Comparison of ENCODE assay signal across 10 cellular contexts in genomic region chr22:17786435-17787158, GRCh38. TPM values are rescaled to one million over a fixed set of nuclear protein-coding genes. Genes with fewer than 3 reads are reported as not detected.
DNase-seq lines count a peak whose midpoint lies in the region; ATAC-seq and TF ChIP-seq lines count a peak whose summit lies in the region.
"Had no signal": no experiment of that assay in that cellular context is flagged by ENCODE, and none has a peak within 500 bp of the region (broad histone marks: within the 10 kb centered on the region; RNA-seq: fewer than 3 reads in every experiment).

No MANE protein-coding gene starts in this region.

- peak overlapping the region; percentile 76 to 98 (median 90) for H3K27ac Mint-ChIP-seq in brain
- peak overlapping the region; percentile 67 for H3K27ac Mint-ChIP-seq in stimulated activated memory B cell treated with anti-CD40 and anti-IgM and Interleukin-4, amounts not matched to agents 10 μg/mL and 1 μg/mL and 100 μg/mL, for 72 hours
- H3K27ac Mint-ChIP-seq in stimulated activated naive CD8-positive, alpha-beta T cell treated with anti-CD3 and anti-CD28 coated beads, Interleukin-15, amount 100 ng/mL, for 72 hours = no peak overlapping the region
- H3K27ac Mint-ChIP-seq in activated T-cell treated with anti-CD3 and anti-CD28 coated beads, Interleukin-2, amount 50 U/mL, for 72 hours = no peak overlapping the region

- H3K36me3 Mint-ChIP-seq in brain = peaks cover 9% of the 10 kb centered on the region
- H3K36me3 Mint-ChIP-seq in stimulated activated memory B cell treated with anti-CD40 and anti-IgM and Interleukin-4, amounts not matched to agents 10 μg/mL and 1 μg/mL and 100 μg/mL, for 72 hours = peaks cover 14% of the 10 kb centered on the region
- H3K36me3 Mint-ChIP-seq in activated T-cell treated with anti-CD3 and anti-CD28 coated beads, Interleukin-2, amount 50 U/mL, for 72 hours (ENCODE audit: insufficient read depth in 2 of 2) = no peaks in the 10 kb centered on the region

- no peak for TF ChIP-seq POLR2A in NB4 (IDR thresholded peaks at IDR 0.05; ENCODE audit: extremely low read depth, insufficient read length)

- H3K4me1 Mint-ChIP-seq in brain = peaks cover 37% of the 10 kb centered on the region
- H3K4me1 Mint-ChIP-seq in stimulated activated memory B cell treated with anti-CD40 and anti-IgM and Interleukin-4, amounts not matched to agents 10 μg/mL and 1 μg/mL and 100 μg/mL, for 72 hours = peaks cover 21% of the 10 kb centered on the region
- H3K4me1 Mint-ChIP-seq in stimulated activated naive CD8-positive, alpha-beta T cell treated with anti-CD3 and anti-CD28 coated beads, Interleukin-15, amount 100 ng/mL, for 72 hours = peaks cover 31% of the 10 kb centered on the region
- H3K4me1 Mint-ChIP-seq in activated T-cell treated with anti-CD3 and anti-CD28 coated beads, Interleukin-2, amount 50 U/mL, for 72 hours (ENCODE audit: low read depth) = peaks cover 2% of the 10 kb centered on the region

- H3K4me3 Mint-ChIP-seq in brain = no peak overlapping the region
- H3K4me3 Mint-ChIP-seq in stimulated activated memory B cell treated with anti-CD40 and anti-IgM and Interleukin-4, amounts not matched to agents 10 μg/mL and 1 μg/mL and 100 μg/mL, for 72 hours = no peak overlapping the region
- H3K4me3 Mint-ChIP-seq in stimulated activated naive CD8-positive, alpha-beta T cell treated with anti-CD3 and anti-CD28 coated beads, Interleukin-15, amount 100 ng/mL, for 72 hours = no peak overlapping the region
- no peak overlapping the region for H3K4me3 Mint-ChIP-seq in activated T-cell treated with anti-CD3 and anti-CD28 coated beads, Interleukin-2, amount 50 U/mL, for 72 hours

- no peak overlapping the region for H3K4me3 ChIP-seq in NB4 (ENCODE audit: low read depth, low read length)
- H3K4me3 ChIP-seq: thoracic aorta had no signal

- H3K27me3 Mint-ChIP-seq in brain = no peaks in the 10 kb centered on the region
- H3K27me3 Mint-ChIP-seq in stimulated activated memory B cell treated with anti-CD40 and anti-IgM and Interleukin-4, amounts not matched to agents 10 μg/mL and 1 μg/mL and 100 μg/mL, for 72 hours = no peaks in the 10 kb centered on the region
- no peaks in the 10 kb centered on the region for H3K27me3 Mint-ChIP-seq in stimulated activated naive CD8-positive, alpha-beta T cell treated with anti-CD3 and anti-CD28 coated beads, Interleukin-15, amount 100 ng/mL, for 72 hours
- H3K27me3 Mint-ChIP-seq in activated T-cell treated with anti-CD3 and anti-CD28 coated beads, Interleukin-2, amount 50 U/mL, for 72 hours (ENCODE audit: low read depth) = no peaks in the 10 kb centered on the region

- no peaks in the 10 kb centered on the region for H3K9me3 Mint-ChIP-seq in brain
- H3K9me3 Mint-ChIP-seq in stimulated activated memory B cell treated with anti-CD40 and anti-IgM and Interleukin-4, amounts not matched to agents 10 μg/mL and 1 μg/mL and 100 μg/mL, for 72 hours = no peaks in the 10 kb centered on the region
- no peaks in the 10 kb centered on the region for H3K9me3 Mint-ChIP-seq in stimulated activated naive CD8-positive, alpha-beta T cell treated with anti-CD3 and anti-CD28 coated beads, Interleukin-15, amount 100 ng/mL, for 72 hours
- H3K9me3 Mint-ChIP-seq in activated T-cell treated with anti-CD3 and anti-CD28 coated beads, Interleukin-2, amount 50 U/mL, for 72 hours = no peaks in the 10 kb centered on the region

- TF ChIP-seq CTCF in NB4 (IDR thresholded peaks at IDR 0.05; ENCODE audit: low read depth, low read length) (no peak), brain (conservative IDR thresholded peaks at IDR 0.05) (peak in 1 of 2 experiments; percentile 11)

- peak; percentile 45 for DNase-seq in NB4 (ENCODE audit: low read depth)
- peak; percentile 62 for DNase-seq in iPS-NIHi11 (ENCODE audit: low spot score)
- no peak for DNase-seq in activated CD4-positive, alpha-beta T cell treated with anti-CD3 and anti-CD28 coated beads, Interleukin-2, amount 50 U/mL, for 4 hours
- DNase-seq in stimulated activated naive CD8-positive, alpha-beta T cell treated with anti-CD3 and anti-CD28 coated beads, Interleukin-15, amount 100 ng/mL, for 72 hours = no peak
- DNase-seq in activated T-cell treated with anti-CD3 and anti-CD28 coated beads, Interleukin-2, amount 50 U/mL, for 72 hours = no peak
- DNase-seq: NCI-H1694 had no signal

- ATAC-seq in stimulated activated memory B cell treated with anti-CD40 and anti-IgM and Interleukin-4, amounts not matched to agents 10 μg/mL and 1 μg/mL and 100 μg/mL, for 72 hours = no peak
- no peak for ATAC-seq in stimulated activated naive CD8-positive, alpha-beta T cell treated with anti-CD3 and anti-CD28 coated beads, Interleukin-15, amount 100 ng/mL, for 72 hours
- no peak for ATAC-seq in GM18511 (IDR thresholded peaks at IDR 0.05; ENCODE audit: unreplicated experiment)
- no peak for ATAC-seq in activated T-cell treated with anti-CD3 and anti-CD28 coated beads, Interleukin-2, amount 50 U/mL, for 72 hours (replicated peaks in 1 of 2)

RNA-seq across cellular contexts. Expression of gene BID, which starts 12.3 kb away (rescaled TPM):
- 36.7 TPM for polyA plus RNA-seq in brain (ENCODE audit: insufficient read depth, low read depth, low replicate concordance)
- 10 to 100 TPM in 1 of 2 donors, 1 to 10 TPM in 1; 7.7 to 11.6 TPM for total RNA-seq in activated T-cell treated with anti-CD3 and anti-CD28 coated beads, Interleukin-2, amount 50 U/mL, for 72 hours

Comparison
In these comparisons a context has a peak if more than half of its experiments do, and no peak if none do; other contexts are left out.
1. DNase-seq: peak in NB4 (single experiment) and iPS-NIHi11 (single experiment); none in activated CD4-positive, alpha-beta T cell treated with anti-CD3 and anti-CD28 coated beads, Interleukin-2, amount 50 U/mL, for 4 hours (0 of 2), stimulated activated naive CD8-positive, alpha-beta T cell treated with anti-CD3 and anti-CD28 coated beads, Interleukin-15, amount 100 ng/mL, for 72 hours (0 of 2) and activated T-cell treated with anti-CD3 and anti-CD28 coated beads, Interleukin-2, amount 50 U/mL, for 72 hours (0 of 2).
2. H3K27ac Mint-ChIP-seq: peak in brain (5 of 5) and stimulated activated memory B cell treated with anti-CD40 and anti-IgM and Interleukin-4, amounts not matched to agents 10 μg/mL and 1 μg/mL and 100 μg/mL, for 72 hours (single experiment); none in stimulated activated naive CD8-positive, alpha-beta T cell treated with anti-CD3 and anti-CD28 coated beads, Interleukin-15, amount 100 ng/mL, for 72 hours (0 of 2) and activated T-cell treated with anti-CD3 and anti-CD28 coated beads, Interleukin-2, amount 50 U/mL, for 72 hours (single experiment).